14 cellular contexts compared by ENCODE assay signal in genomic region chrX:71677195-71677594, GRCh38. TPM values are rescaled to one million over a fixed set of nuclear protein-coding genes. Genes with fewer than 3 reads are reported as not detected.
"Had no signal": no experiment of that assay in that cellular context is flagged by ENCODE, and none has a peak within 500 bp of the region (broad histone marks: within the 10 kb centered on the region; RNA-seq: fewer than 3 reads in every experiment).

No MANE protein-coding gene starts in this region.

RNA-seq across cellular contexts. Expression of gene CXorf49, which starts 40.9 kb away (rescaled TPM):
- total RNA-seq: stomach, subcutaneous adipose tissue, suprapubic skin, temporal lobe, thoracic aorta, thyroid gland, tibial nerve, transverse colon, upper lobe of left lung, upper lobe of right lung, ureter, urinary bladder, uterus, vagina had no signal
- polyA plus RNA-seq: urinary bladder had no signal

RNA-seq across cellular contexts. Expression of gene CXCR3, which starts 58.9 kb away (rescaled TPM):
- total RNA-seq: stomach, subcutaneous adipose tissue, temporal lobe, tibial nerve, urinary bladder, vagina had no signal
